9 cellular contexts compared by ENCODE assay signal in genomic region chr6:149043476-149044130, GRCh38.
DNase-seq lines count a peak whose midpoint lies in the region; ATAC-seq and FAIRE-seq lines count a peak whose summit lies in the region.
"Had no signal": no experiment of that assay in that cellular context is flagged by ENCODE, and none has a peak within 500 bp of the region (broad histone marks: within the 10 kb centered on the region; RNA-seq: fewer than 3 reads in every experiment).

No MANE protein-coding gene starts in this region.

- H3K4me1 ChIP-seq in NT2/D1 (ENCODE audit: insufficient read depth, insufficient read length), result no peaks in the 10 kb centered on the region

- DNase-seq in stimulated activated CD4-positive, alpha-beta T cell treated with anti-CD3 and anti-CD28 coated beads, Interleukin-1b, Interleukin-23, amount 100 ng/mL, for 48 hours, result peak; percentile 47
- no peak for DNase-seq in stimulated activated CD4-positive, alpha-beta T cell treated with anti-CD3 and anti-CD28 coated beads, Interleukin-4, amount 100 ng/mL, for 4 hours
- DNase-seq in NT2/D1 (ENCODE audit: low read depth, low spot score) (peak; percentile 22), ecto neural progenitor cell (ENCODE audit: low spot score) (peak; percentile 54), urothelium cell line (ENCODE audit: low spot score) (peak; percentile 45), posterior cingulate gyrus (no peak)

- H3K4me3 ChIP-seq in NT2/D1 (ENCODE audit: insufficient read length, low read depth), result no peak overlapping the region

- no peaks in the 10 kb centered on the region for H3K27me3 ChIP-seq in NT2/D1 (ENCODE audit: insufficient read depth, insufficient read length)
- H3K27me3 ChIP-seq: neutrophil had no signal

- no peak overlapping the region for H3K9ac ChIP-seq in NT2/D1 (ENCODE audit: insufficient read length, low read depth)

- intact Hi-C loops in posterior cingulate gyrus (cut with DNase I), result no loop called here

- H3K36me3 ChIP-seq in NT2/D1 (ENCODE audit: insufficient read depth, insufficient read length, low read length), result no peaks in the 10 kb centered on the region
- H3K36me3 ChIP-seq: neutrophil had no signal

- ATAC-seq in HG03571 (IDR thresholded peaks at IDR 0.05; ENCODE audit: unreplicated experiment), result no peak
- no peak for ATAC-seq in HG02938 (IDR thresholded peaks at IDR 0.05; ENCODE audit: unreplicated experiment)

- FAIRE-seq in urothelium cell line (lab: Jason Lieb, UNC), result no peak

- H3K9me3 ChIP-seq in NT2/D1 (ENCODE audit: insufficient read depth, low read length), result no peaks in the 10 kb centered on the region
- H3K9me3 ChIP-seq: neutrophil had no signal

Comparison
In these comparisons a context has a peak if more than half of its experiments do, and no peak if none do; other contexts are left out.
1. DNase-seq: peak in stimulated activated CD4-positive, alpha-beta T cell treated with anti-CD3 and anti-CD28 coated beads, Interleukin-1b, Interleukin-23, amount 100 ng/mL, for 48 hours (single experiment), NT2/D1 (single experiment), ecto neural progenitor cell (single experiment) and urothelium cell line (single experiment); none in stimulated activated CD4-positive, alpha-beta T cell treated with anti-CD3 and anti-CD28 coated beads, Interleukin-4, amount 100 ng/mL, for 4 hours (0 of 2) and posterior cingulate gyrus (0 of 10).